Comparison of ENCODE assay signal across 23 cellular contexts in the genomic region with DNA sequence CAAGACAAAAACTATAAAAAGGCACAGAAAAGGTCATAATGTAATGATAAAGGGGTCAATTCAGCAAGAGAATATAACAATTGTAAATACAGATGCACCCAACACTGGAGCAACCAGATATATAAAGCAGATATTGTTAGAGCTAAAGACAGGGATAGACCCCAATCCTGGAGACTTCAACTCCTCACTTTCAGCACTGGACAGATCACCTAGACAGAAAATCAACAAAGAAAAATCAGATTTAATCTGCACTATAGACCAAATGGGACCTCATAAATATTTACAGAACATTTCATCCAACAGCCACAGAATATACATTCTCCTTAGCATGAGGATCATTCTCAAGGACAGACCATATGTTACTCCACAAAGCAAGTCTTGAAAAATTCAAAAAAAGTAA.
DNase-seq lines count a peak whose midpoint lies in the region; ATAC-seq and TF ChIP-seq lines count a peak whose summit lies in the region.
"Had no signal": no experiment of that assay in that cellular context is flagged by ENCODE, and none has a peak within 500 bp of the region (broad histone marks: within the 10 kb centered on the region; RNA-seq: fewer than 3 reads in every experiment).

No MANE protein-coding gene starts in this region.

- H3K27me3 Mint-ChIP-seq in CD8-positive, alpha-beta T cell (ENCODE audit: low read depth): no peaks in the 10 kb centered on the region
- H3K27me3 Mint-ChIP-seq: B cell had no signal

- peaks cover 36% of the 10 kb centered on the region for H3K4me1 Mint-ChIP-seq in CD8-positive, alpha-beta T cell (ENCODE audit: low read depth)

- DNase-seq in right lobe of liver (no peak), SKM-1 (lab: John Stamatoyannopoulos, UW; ENCODE audit: unreplicated experiment) (no peak)
- DNase-seq in CD8-positive, alpha-beta T cell: no peak
- no peak for DNase-seq in stimulated activated CD4-positive, alpha-beta T cell treated with anti-CD3 and anti-CD28 coated beads, Interleukin-15, amount 100 ng/mL, for 24 hours
- DNase-seq: DMS 273 treated with DMSO at 0.1 percent for 48 hours; DMS79; GF-D8; HCEC 1CT; Kasumi-1; NCI-H1105 treated with DMSO at 0.1 percent for 48 hours; NCI-H146; NCI-H1930; NCI-H2107; NCI-H524; NCI-H748 treated with DMSO at 0.1 percent for 48 hours; NK-92 treated with Interleukin-12 subunit alpha and Interleukin-12 subunit beta, amount 100 ng/mL, for 24 hours; PC-3; SJCRH30 had no signal

- H3K4me3 Mint-ChIP-seq in CD8-positive, alpha-beta T cell: no peak overlapping the region
- H3K4me3 Mint-ChIP-seq: B cell had no signal

- H3K9me3 Mint-ChIP-seq in CD8-positive, alpha-beta T cell: no peaks in the 10 kb centered on the region

- TF ChIP-seq CTCF in liver (IDR thresholded peaks at IDR 0.05; ENCODE audit: low read depth, low read length, missing input control): no peak
- no peak for TF ChIP-seq CTCF in right lobe of liver (IDR thresholded peaks at IDR 0.05)
- TF ChIP-seq CTCF in CD8-positive, alpha-beta T cell (IDR thresholded peaks at IDR 0.05): no peak

- H3K27ac Mint-ChIP-seq in CD8-positive, alpha-beta T cell: peak overlapping the region; percentile 15
- H3K27ac Mint-ChIP-seq: B cell had no signal

- no peak overlapping the region for H3K27ac ChIP-seq in liver (ENCODE audit: low read depth in 1 of 2, low read length in 2 of 2)
- no peak overlapping the region for H3K27ac ChIP-seq in right lobe of liver
- no peak overlapping the region for H3K27ac ChIP-seq in CD8-positive, alpha-beta T cell (ENCODE audit: low read depth, low read length)
- H3K27ac ChIP-seq: SJCRH30 had no signal

- no peak for TF ChIP-seq POLR2A in right lobe of liver (IDR thresholded peaks at IDR 0.05)

- H3K9ac ChIP-seq in liver (ENCODE audit: low read depth in 1 of 2, low read length in 2 of 2): no peak overlapping the region

- intact Hi-C loops in right lobe of liver (cut with DNase I): no loop called here
- intact Hi-C loops in CD8-positive, alpha-beta T cell (cut with DNase I, micrococcal nuclease): loop anchor here in 1 of 2 experiments (5.0 kb wide), 2 partner anchors 35 to 180 kb away; no protein-coding TSS in a partner anchor

- no peaks in the 10 kb centered on the region for H3K4me1 ChIP-seq in liver (ENCODE audit: control insufficient read depth in 4 of 4, insufficient read depth in 4 of 4, low read length in 3 of 4)
- no peaks in the 10 kb centered on the region for H3K4me1 ChIP-seq in right lobe of liver
- no peaks in the 10 kb centered on the region for H3K4me1 ChIP-seq in CD8-positive, alpha-beta T cell (ENCODE audit: insufficient read depth, low read length)
- H3K4me1 ChIP-seq: SJCRH30 had no signal

- H3K4me3 ChIP-seq in liver (ENCODE audit: low read depth in 1 of 3, low read length in 3 of 3) (no peak overlapping the region), right lobe of liver (no peak overlapping the region)
- no peak overlapping the region for H3K4me3 ChIP-seq in CD8-positive, alpha-beta T cell (ENCODE audit: low read depth, low read length)
- H3K4me3 ChIP-seq: SJCRH30 had no signal

- H3K36me3 Mint-ChIP-seq in CD8-positive, alpha-beta T cell: peaks cover 73% of the 10 kb centered on the region

- H3K36me3 ChIP-seq in liver (ENCODE audit: control insufficient read depth in 4 of 4, insufficient read depth in 3 of 4, low read depth in 1 of 4, low read length in 3 of 4) (peaks cover under 1 to 5% (median 3%) of the 10 kb centered on the region in 4 donors), right lobe of liver (peaks cover 0 to 4% (median 0%) of the 10 kb centered on the region in 4 donors)
- peaks cover 1% of the 10 kb centered on the region for H3K36me3 ChIP-seq in CD8-positive, alpha-beta T cell (ENCODE audit: insufficient read depth, low read length)
- H3K36me3 ChIP-seq: SJCRH30 had no signal

- H3K9me3 ChIP-seq in liver (ENCODE audit: control insufficient read depth in 4 of 4, low read length in 3 of 4) (no peaks in the 10 kb centered on the region), right lobe of liver (no peaks in the 10 kb centered on the region)
- no peaks in the 10 kb centered on the region for H3K9me3 ChIP-seq in CD8-positive, alpha-beta T cell (ENCODE audit: low read length)
- H3K9me3 ChIP-seq: SJCRH30 had no signal

- CTCF ChIA-PET in CD8-positive, alpha-beta T cell (lab: Charles Lee): no interaction called here

- no peaks in the 10 kb centered on the region for H3K27me3 ChIP-seq in liver (ENCODE audit: control insufficient read depth in 4 of 4, insufficient read depth in 4 of 4, low read length in 3 of 4)
- H3K27me3 ChIP-seq in right lobe of liver: no peaks in the 10 kb centered on the region
- H3K27me3 ChIP-seq in CD8-positive, alpha-beta T cell (ENCODE audit: insufficient read depth, low read length): no peaks in the 10 kb centered on the region
- H3K27me3 ChIP-seq: SJCRH30 had no signal

- no peak for TF ChIP-seq RAD21 in liver (IDR thresholded peaks at IDR 0.05)

- ATAC-seq in right lobe of liver (no peak), HG02623 (IDR thresholded peaks at IDR 0.05; ENCODE audit: unreplicated experiment) (no peak)
- no peak for ATAC-seq in CD8-positive, alpha-beta T cell
- ATAC-seq: PC-3, Right ventricle myocardium inferior had no signal

- POLR2A ChIA-PET in CD8-positive, alpha-beta T cell (lab: Charles Lee): no interaction called here

TF ChIP-seq in liver, 16 proteins besides CTCF, POLR2A, EP300 and RAD21:
- no peak for TF ChIP-seq NR2F2 (IDR thresholded peaks at IDR 0.05)
- TF ChIP-seq HNF4G (IDR thresholded peaks at IDR 0.05): no peak
- TF ChIP-seq, protein P1, sequence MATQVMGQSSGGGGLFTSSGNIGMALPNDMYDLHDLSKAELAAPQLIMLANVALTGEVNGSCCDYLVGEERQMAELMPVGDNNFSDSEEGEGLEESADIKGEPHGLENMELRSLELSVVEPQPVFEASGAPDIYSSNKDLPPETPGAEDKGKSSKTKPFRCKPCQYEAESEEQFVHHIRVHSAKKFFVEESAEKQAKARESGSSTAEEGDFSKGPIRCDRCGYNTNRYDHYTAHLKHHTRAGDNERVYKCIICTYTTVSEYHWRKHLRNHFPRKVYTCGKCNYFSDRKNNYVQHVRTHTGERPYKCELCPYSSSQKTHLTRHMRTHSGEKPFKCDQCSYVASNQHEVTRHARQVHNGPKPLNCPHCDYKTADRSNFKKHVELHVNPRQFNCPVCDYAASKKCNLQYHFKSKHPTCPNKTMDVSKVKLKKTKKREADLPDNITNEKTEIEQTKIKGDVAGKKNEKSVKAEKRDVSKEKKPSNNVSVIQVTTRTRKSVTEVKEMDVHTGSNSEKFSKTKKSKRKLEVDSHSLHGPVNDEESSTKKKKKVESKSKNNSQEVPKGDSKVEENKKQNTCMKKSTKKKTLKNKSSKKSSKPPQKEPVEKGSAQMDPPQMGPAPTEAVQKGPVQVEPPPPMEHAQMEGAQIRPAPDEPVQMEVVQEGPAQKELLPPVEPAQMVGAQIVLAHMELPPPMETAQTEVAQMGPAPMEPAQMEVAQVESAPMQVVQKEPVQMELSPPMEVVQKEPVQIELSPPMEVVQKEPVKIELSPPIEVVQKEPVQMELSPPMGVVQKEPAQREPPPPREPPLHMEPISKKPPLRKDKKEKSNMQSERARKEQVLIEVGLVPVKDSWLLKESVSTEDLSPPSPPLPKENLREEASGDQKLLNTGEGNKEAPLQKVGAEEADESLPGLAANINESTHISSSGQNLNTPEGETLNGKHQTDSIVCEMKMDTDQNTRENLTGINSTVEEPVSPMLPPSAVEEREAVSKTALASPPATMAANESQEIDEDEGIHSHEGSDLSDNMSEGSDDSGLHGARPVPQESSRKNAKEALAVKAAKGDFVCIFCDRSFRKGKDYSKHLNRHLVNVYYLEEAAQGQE (IDR thresholded peaks at IDR 0.05): peak; percentile 82
- no peak for TF ChIP-seq FOXA2 (IDR thresholded peaks at IDR 0.05)

TF ChIP-seq in PFSK-1, 5 proteins besides CTCF, POLR2A, EP300 and RAD21:
- no peak for TF ChIP-seq SIN3A (IDR thresholded peaks at IDR 0.05; ENCODE audit: borderline replicate concordance, insufficient read depth, low read length)
- TF ChIP-seq, protein P1 (IDR thresholded peaks at IDR 0.05; ENCODE audit: insufficient read depth in 1 of 2, low read depth in 2 of 2, low read length in 2 of 2): peak; percentile 50 to 86; a peak in 3 of 4 replicates
TF ChIP-seq in PFSK-1: peak in this region for 1.
